Comparison of ENCODE assay signal across 8 cellular contexts in genomic region chr2:161139098-161139987, GRCh38. TPM values are rescaled to one million over a fixed set of nuclear protein-coding genes. Genes with fewer than 3 reads are reported as not detected.
DNase-seq lines count a peak whose midpoint lies in the region; ATAC-seq and TF ChIP-seq lines count a peak whose summit lies in the region.

No MANE protein-coding gene starts in this region.

- POLR2A ChIA-PET in T-cell (lab: Charles Lee), result interaction anchor here (0.6 to 1.5 kb wide), 7 partner anchors 10 to 955 kb away, joined by 3 to 5 read pairs (median 3); partner anchors contain the start of gene TANK (in 1 of the 2)

- H4K20me1 ChIP-seq in GM23248 (ENCODE audit: insufficient read depth), result no peaks in the 10 kb centered on the region

- CTCF ChIA-PET in T-cell (lab: Charles Lee), result interaction anchor here in 1 of 2 donors (0.6 to 2.6 kb wide), 4 partner anchors 11 to 233 kb away, joined by 3 to 6 read pairs (median 4); no protein-coding TSS in a partner anchor

- peak; percentile 28 for DNase-seq in EH (ENCODE audit: low read depth)
- DNase-seq in GM23248, result peak; percentile 84
- no peak for DNase-seq in T-cell
- DNase-seq in right atrium auricular region (ENCODE audit: low spot score), result no peak
- DNase-seq in NCI-H146 (lab: John Stamatoyannopoulos, UW), result no peak
- DNase-seq in effector CD4-positive, alpha-beta T cell, result no peak
- no peak for DNase-seq in NCI-H2081 (lab: John Stamatoyannopoulos, UW)

- 0 out of 2 replicates have a peak overlapping the region, but pooled peaks have one; percentile 4 for H2AFZ ChIP-seq in GM23248

- H3K4me1 Mint-ChIP-seq in T-cell, result peaks cover 73 to 80% (median 80%) of the 10 kb centered on the region in 3 donors

- peak overlapping the region; percentile 65 for H3K27ac ChIP-seq in GM23248
- no peak overlapping the region for H3K27ac ChIP-seq in right atrium auricular region

- H3F3A ChIP-seq in GM23248 (ENCODE audit: insufficient read depth), result peaks cover 8% of the 10 kb centered on the region

- peak overlapping the region; percentile 77 to 89 (median 88) for H3K4me3 Mint-ChIP-seq in T-cell

- H3K9ac ChIP-seq in GM23248, result no peak overlapping the region; the same call in 1 of the 2 replicates

- H3K9me3 ChIP-seq in GM23248 (ENCODE audit: low read depth), result no peaks in the 10 kb centered on the region
- H3K9me3 ChIP-seq in right atrium auricular region, result no peaks in the 10 kb centered on the region

- peak overlapping the region; percentile 47 for H3K4me2 ChIP-seq in GM23248 (ENCODE audit: unreplicated experiment)

- no peaks in the 10 kb centered on the region for H3K9me2 ChIP-seq in GM23248 (ENCODE audit: insufficient read depth)

- H3K27ac Mint-ChIP-seq in T-cell, result peak overlapping the region; percentile 90 to 92

- H3K27me3 ChIP-seq in GM23248 (replicated peaks; ENCODE audit: insufficient read depth) (no peaks in the 10 kb centered on the region), right atrium auricular region (no peaks in the 10 kb centered on the region)

- H3K79me2 ChIP-seq in GM23248 (ENCODE audit: insufficient read depth), result no peaks in the 10 kb centered on the region

- H3K4me1 ChIP-seq in GM23248 (ENCODE audit: insufficient read depth) (peaks cover 26% of the 10 kb centered on the region), right atrium auricular region (peaks cover 0 to 22% of the 10 kb centered on the region in 2 donors)

- 10 to 14% methylated on average over 3 of the region's 3 CpGs for WGBS in GM23248 (ENCODE audit: low coverage in 1 of 2, low lambda C conversion rate in 2 of 2, missing lambda C conversion rate in 2 of 2), 2 experiments

- peak in 2 of 4 experiments; percentile 36 to 50 for ATAC-seq in T-cell (replicated peaks in 1 of 4)
- no peak for ATAC-seq in HG03039 (IDR thresholded peaks at IDR 0.05; ENCODE audit: unreplicated experiment)

- H3K9me3 Mint-ChIP-seq in T-cell, result peaks cover 0 to 4% (median 0%) of the 10 kb centered on the region in 3 donors

- TF ChIP-seq CTCF in right atrium auricular region (IDR thresholded peaks at IDR 0.05), result no peak

- H3K36me3 ChIP-seq in GM23248 (ENCODE audit: low read depth), result no peaks in the 10 kb centered on the region
- no peaks in the 10 kb centered on the region for H3K36me3 ChIP-seq in right atrium auricular region

- H3K27me3 Mint-ChIP-seq in T-cell, result no peaks in the 10 kb centered on the region

- 0 out of 2 replicates have a peak overlapping the region, but pooled peaks have one; percentile 7 for H3K4me3 ChIP-seq in GM23248
- peak overlapping the region; percentile 3 for H3K4me3 ChIP-seq in right atrium auricular region

- in situ Hi-C loops in GM23248 (cut with MboI), result no loop called here

- peaks cover 21% of the 10 kb centered on the region for H3K36me3 Mint-ChIP-seq in T-cell

RNA-seq across cellular contexts. Expression of gene TANK, which starts 20.9 kb away (rescaled TPM):
- 60.4 and 69.4 TPM in 2 replicates for total RNA-seq in GM23248 (2014; rRNA removed; shearing (Covaris generic))
- 84.4 and 87.1 TPM in 2 replicates for polyA plus RNA-seq in GM23248 (2016; fragmentation: Nextera tagmentation; extraction: Ambion mirVana)
- 10 to 100 TPM; 57.7 to 77.0 (median 68.2) TPM for total RNA-seq in T-cell
- total RNA-seq in right atrium auricular region, result 10 to 100 TPM; 40.2 to 50.9 TPM

Comparison
In these comparisons a context has a peak if more than half of its experiments do, and no peak if none do; other contexts are left out.
1. DNase-seq: peak in EH (single experiment) and GM23248 (single experiment); none in T-cell (0 of 34), right atrium auricular region (single experiment), NCI-H146 (single experiment), effector CD4-positive, alpha-beta T cell (single experiment) and NCI-H2081 (0 of 2).